ENCODE assay signal across 8 cellular contexts in genomic region chr14:102086346-102086971, GRCh38. TPM values are rescaled to one million over a fixed set of nuclear protein-coding genes. Genes with fewer than 3 reads are reported as not detected.
A peak's percentile ranks its signal among the peaks of the same experiment; 100 is the strongest.
DNase-seq lines count a peak whose midpoint lies in the region; ATAC-seq, FAIRE-seq and TF ChIP-seq lines count a peak whose summit lies in the region.

No MANE protein-coding gene starts in this region.

- TF ChIP-seq CTCF in AG04450 (IDR thresholded peaks at IDR 0.05; ENCODE audit: low read depth, low read length) (no peak), astrocyte of the cerebellum (IDR thresholded peaks at IDR 0.05; ENCODE audit: low read depth, low read length, missing control alignments) (no peak)

- H3K4me1 ChIP-seq in iPS-15b (ENCODE audit: control insufficient read depth, insufficient read depth, low read length) (peaks cover 3% of the 10 kb centered on the region), small intestine (ENCODE audit: control insufficient read depth in 2 of 2, insufficient read depth in 1 of 2, low read depth in 1 of 2, low read length in 1 of 2) (peaks cover 3 to 5% of the 10 kb centered on the region in 2 donors)

- in situ Hi-C loops in astrocyte of the cerebellum (cut with HindIII; ENCODE audit: low sequenced_read_pairs) = loop anchor here (25.0 kb wide), 1 partner anchor 226 kb away; the partner anchor contains the start of genes MOK and ZNF839

- FAIRE-seq in small intestine (lab: Jason Lieb, UNC) = no peak

- CTCF ChIA-PET in AG04450 (lab: Charles Lee) = interaction anchor here (1.0 to 3.1 kb wide), 2 partner anchors 10 to 125 kb away, joined by 4 to 15 read pairs; no protein-coding TSS in a partner anchor

- WGBS in small intestine, 3 donors = 0% methylated on average over 26 to 73 of the region's 73 CpGs

- POLR2A ChIA-PET in AG04450 (lab: Yijun Ruan, JAX) = interaction anchor here (0.6 to 0.7 kb wide), 3 partner anchors 37 to 1672 kb away, joined by 5 to 7 read pairs (median 6); no protein-coding TSS in a partner anchor

- ATAC-seq in GM18907 (IDR thresholded peaks at IDR 0.05; ENCODE audit: unreplicated experiment) = peak; percentile 29
- peak; percentile 16 for ATAC-seq in HG03342 (IDR thresholded peaks at IDR 0.05; ENCODE audit: unreplicated experiment)

- peak overlapping the region; percentile 91 for H3K9ac ChIP-seq in iPS-15b (ENCODE audit: low read depth, low read length)

- H3K27ac ChIP-seq in AG04450 (ENCODE audit: low read depth, low read length) = peak overlapping the region; percentile 81
- peak overlapping the region; percentile 90 to 97 for H3K27ac ChIP-seq in small intestine (ENCODE audit: low read depth in 1 of 2, low read length in 1 of 2)

- no peaks in the 10 kb centered on the region for H3K27me3 ChIP-seq in AG04450 (ENCODE audit: control insufficient read depth, insufficient read depth, low read length)
- H3K27me3 ChIP-seq in iPS-15b (ENCODE audit: control insufficient read depth, insufficient read depth, low read length) = no peaks in the 10 kb centered on the region
- no peaks in the 10 kb centered on the region for H3K27me3 ChIP-seq in small intestine (ENCODE audit: control insufficient read depth in 2 of 2, insufficient read depth in 2 of 2, low read length in 2 of 2)

- peaks cover 41% of the 10 kb centered on the region for H3K36me3 ChIP-seq in iPS-15b (ENCODE audit: control insufficient read depth, insufficient read depth, low read length)
- H3K36me3 ChIP-seq in small intestine (ENCODE audit: control insufficient read depth in 2 of 2, insufficient read depth in 2 of 2, low read length in 2 of 2) = peaks cover 5 to 6% of the 10 kb centered on the region in 2 donors

- peak overlapping the region; percentile 83 for H3K4me3 ChIP-seq in AG04450 (ENCODE audit: low read depth, low read length)
- peak overlapping the region; percentile 73 for H3K4me3 ChIP-seq in astrocyte of the cerebellum (ENCODE audit: low read depth, low read length)
- peak overlapping the region; percentile 88 for H3K4me3 ChIP-seq in iPS-15b (ENCODE audit: low read depth, low read length)
- peak overlapping the region; percentile 88 to 97 for H3K4me3 ChIP-seq in small intestine (ENCODE audit: low read depth in 1 of 2, low read length in 2 of 2)

- H3K9me3 ChIP-seq in AG04450 (ENCODE audit: control insufficient read depth, insufficient read depth, low read length) (no peaks in the 10 kb centered on the region; the same call in 1 of the 2 replicates), iPS-15b (ENCODE audit: control insufficient read depth, insufficient read depth, low read length) (no peaks in the 10 kb centered on the region), small intestine (ENCODE audit: control insufficient read depth, low read depth) (no peaks in the 10 kb centered on the region)

- DNase-seq in AG04450 (ENCODE audit: low read depth, low spot score) (peak; percentile 29), SKM-1 (lab: John Stamatoyannopoulos, UW; ENCODE audit: unreplicated experiment) (peak; percentile 3), astrocyte of the cerebellum (ENCODE audit: low read depth) (no peak), small intestine (peak; percentile 64), NCI-H1694 treated with DMSO at 0.1 percent for 48 hours (lab: John Stamatoyannopoulos, UW) (no peak)

RNA-seq across cellular contexts. Expression of gene HSP90AA1, which starts 0.4 kb away (rescaled TPM):
- polyA plus RNA-seq in AG04450 (2011; rRNA removed) (543 and 822 TPM in 2 replicates), small intestine (100 to 1,000 TPM; 169 to 426 (median 185) TPM)
- 356 and 425 TPM in 2 replicates for polyA minus RNA-seq in AG04450 (2011; rRNA and poly(A)+ RNA removed)

RNA-seq across cellular contexts. Expression of gene WDR20, which starts 53.2 kb away (rescaled TPM):
- polyA plus RNA-seq in AG04450 (2011; rRNA removed) (14.2 and 16.6 TPM in 2 replicates), small intestine (10 to 100 TPM; 14.6 to 33.1 (median 23.0) TPM)
- polyA minus RNA-seq in AG04450 (2011; rRNA and poly(A)+ RNA removed) = 32.7 and 35.1 TPM in 2 replicates

Comparison
In these comparisons a context has a peak if more than half of its experiments do, and no peak if none do; other contexts are left out.
1. DNase-seq: peak in AG04450 (single experiment), SKM-1 (single experiment) and small intestine (single experiment); none in astrocyte of the cerebellum (single experiment) and NCI-H1694 treated with DMSO at 0.1 percent for 48 hours (single experiment).
2. Peak in every context shown above with its lines, with median percentiles within 50 percentile points of each other: H3K4me3 ChIP-seq.